2 cellular contexts compared by ENCODE assay signal in genomic region chr3:11166807-11167400, GRCh38. TPM values are rescaled to one million over a fixed set of nuclear protein-coding genes. Genes with fewer than 3 reads are reported as not detected.
"Had no signal": no experiment of that assay in that cellular context is flagged by ENCODE, and none has a peak within 500 bp of the region (broad histone marks: within the 10 kb centered on the region; RNA-seq: fewer than 3 reads in every experiment).

No MANE protein-coding gene starts in this region.

RNA-seq across cellular contexts. Expression of gene HRH1, which starts 12.6 kb away (rescaled TPM):
- total RNA-seq: cardiac muscle cell, T-helper 17 cell had no signal
- polyA plus RNA-seq: cardiac muscle cell had no signal
